Comparison of ENCODE assay signal across 15 cellular contexts in the genomic region with DNA sequence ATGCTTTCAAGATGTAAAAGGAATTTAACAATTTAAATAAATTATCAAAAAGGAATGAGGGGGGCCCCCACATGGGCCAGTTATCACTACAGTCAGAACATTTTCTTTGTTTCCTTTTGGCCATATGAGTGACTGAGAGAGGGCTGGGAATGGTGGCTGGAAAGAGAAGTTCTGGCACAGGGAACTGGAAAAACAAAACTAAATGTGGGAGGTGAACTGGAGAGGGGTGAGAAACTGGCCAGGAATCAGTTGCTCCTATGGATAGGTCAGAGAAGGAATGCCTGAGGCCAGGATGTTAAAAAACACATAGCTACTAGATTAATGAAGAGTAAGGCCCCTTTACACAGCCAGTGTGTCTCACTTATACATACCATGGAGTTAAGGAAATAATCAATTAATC.
DNase-seq lines count a peak whose midpoint lies in the region; TF ChIP-seq lines count a peak whose summit lies in the region.
"Had no signal": no experiment of that assay in that cellular context is flagged by ENCODE, and none has a peak within 500 bp of the region (broad histone marks: within the 10 kb centered on the region; RNA-seq: fewer than 3 reads in every experiment).

No MANE protein-coding gene starts in this region.

- no peak for DNase-seq in CD14-positive monocyte (ENCODE audit: low spot score)
- DNase-seq in SK-N-SH = no peak
- DNase-seq in fibroblast of pulmonary artery (ENCODE audit: low read depth) = peak; percentile 90
- no peak for DNase-seq in osteoblast (ENCODE audit: insufficient read length, low spot score, missing footprints)
- no peak for DNase-seq in ecto neural progenitor cell (ENCODE audit: low spot score)
- no peak for DNase-seq in DMS114 treated with DMSO at 0.1 percent for 48 hours (lab: John Stamatoyannopoulos, UW; ENCODE audit: unreplicated experiment)
- no peak for DNase-seq in NCI-H1048 (lab: John Stamatoyannopoulos, UW)
- DNase-seq in SIG-M5 (lab: John Stamatoyannopoulos, UW) = no peak
- DNase-seq: activated CD4-positive, alpha-beta T cell treated with anti-CD3 and anti-CD28 coated beads, Interleukin-2, amount 50 U/mL, for 4 hours; anterior cingulate cortex; CD4-positive, CD25-positive, alpha-beta regulatory T cell; naive B cell; NCI-H2171 treated with DMSO at 0.1 percent for 48 hours had no signal

- no peak for TF ChIP-seq EP300 in SK-N-SH (IDR thresholded peaks at IDR 0.05; ENCODE audit: borderline replicate concordance in 1 of 2, low read depth in 1 of 2, low read length in 1 of 2)

- H3K27ac ChIP-seq in SK-N-SH (ENCODE audit: low read depth in 2 of 2, low read length in 1 of 2) (peak overlapping the region; percentile 60 to 67), osteoblast (ENCODE audit: low read depth, low read length) (peak overlapping the region; percentile 89)

- H3K4me1 ChIP-seq in SK-N-SH (ENCODE audit: control insufficient read depth in 1 of 2, insufficient read depth in 2 of 2, low read depth in 1 of 2, low read length in 1 of 2) = peaks cover 27 to 83% of the 10 kb centered on the region in 2 experiments
- peaks cover 91% of the 10 kb centered on the region for H3K4me1 ChIP-seq in osteoblast (ENCODE audit: insufficient read depth, low read length)

- H3K4me3 Mint-ChIP-seq in CD14-positive monocyte = no peak overlapping the region

- H3K79me2 ChIP-seq in SK-N-SH (ENCODE audit: insufficient read depth) (peaks cover 98% of the 10 kb centered on the region), osteoblast (ENCODE audit: insufficient read depth, low read length) (peaks cover 91% of the 10 kb centered on the region)

- intact Hi-C loops in CD14-positive monocyte (cut with micrococcal nuclease) = loop anchor here in 1 of 2 donors (5.0 kb wide), 1 partner anchor 35 kb away; no protein-coding TSS in a partner anchor

- H3K27me3 Mint-ChIP-seq in CD14-positive monocyte (ENCODE audit: low read depth in 3 of 3) = no peaks in the 10 kb centered on the region
- H3K27me3 Mint-ChIP-seq: CD4-positive, CD25-positive, alpha-beta regulatory T cell; naive B cell had no signal

- H3K9me2 ChIP-seq in SK-N-SH = no peaks in the 10 kb centered on the region

- POLR2A ChIA-PET in SK-N-SH (lab: Yijun Ruan, JAX) = no interaction called here

- peak overlapping the region; percentile 21; the same call in 1 of the 2 replicates for H3K9ac ChIP-seq in SK-N-SH

- peaks cover 0 to 1% (median 0%) of the 10 kb centered on the region in 7 donors for H3K9me3 Mint-ChIP-seq in CD14-positive monocyte
- H3K9me3 Mint-ChIP-seq: naive B cell had no signal

- H3K4me2 ChIP-seq in SK-N-SH = peak overlapping the region; percentile 22
- peak overlapping the region; percentile 53 for H3K4me2 ChIP-seq in osteoblast (ENCODE audit: insufficient read depth, low read length)

- peaks cover 89% of the 10 kb centered on the region for H3K4me1 Mint-ChIP-seq in CD14-positive monocyte

- CTCF ChIA-PET in SK-N-SH (lab: Yijun Ruan, JAX) = no interaction called here

- H2AFZ ChIP-seq in SK-N-SH (ENCODE audit: low read depth) (no peak overlapping the region), osteoblast (ENCODE audit: low read length) (no peak overlapping the region)

- TF ChIP-seq RAD21 in SK-N-SH (IDR thresholded peaks at IDR 0.05; ENCODE audit: low read length) = no peak

- peak overlapping the region; percentile 55 to 95 (median 90) for H3K27ac Mint-ChIP-seq in CD14-positive monocyte

- H3F3A ChIP-seq in SK-N-SH (replicated peaks; ENCODE audit: insufficient read depth) = peaks cover 38% of the 10 kb centered on the region

- peaks cover 10 to 16% of the 10 kb centered on the region in 2 donors for H3K36me3 Mint-ChIP-seq in CD14-positive monocyte
- H3K36me3 Mint-ChIP-seq: naive B cell had no signal

- H3K27me3 ChIP-seq in SK-N-SH (ENCODE audit: insufficient read depth) = no peaks in the 10 kb centered on the region
- H3K27me3 ChIP-seq in osteoblast (ENCODE audit: insufficient read depth, low read length) = no peaks in the 10 kb centered on the region

- H3K36me3 ChIP-seq in SK-N-SH (replicated peaks in 1 of 2; ENCODE audit: control insufficient read depth in 1 of 2, insufficient read depth in 2 of 2, low read length in 1 of 2) (no peaks in the 10 kb centered on the region), osteoblast (ENCODE audit: insufficient read depth, low read length) (no peaks in the 10 kb centered on the region)

- peaks cover 95% of the 10 kb centered on the region for H4K20me1 ChIP-seq in SK-N-SH (ENCODE audit: insufficient read depth)
- H4K20me1 ChIP-seq in osteoblast (ENCODE audit: insufficient read depth, low read length) = peaks cover 2% of the 10 kb centered on the region

- H3K4me3 ChIP-seq in SK-N-SH (ENCODE audit: low read depth in 2 of 2, low read length in 1 of 2) (no peak overlapping the region), fibroblast of pulmonary artery (replicated peaks; ENCODE audit: low read depth, low read length) (peak overlapping the region; percentile 4), osteoblast (ENCODE audit: insufficient read depth, low read length) (no peak overlapping the region)
- H3K4me3 ChIP-seq: GM12878, K562 had no signal

- H3K9me3 ChIP-seq in SK-N-SH (no peaks in the 10 kb centered on the region), osteoblast (ENCODE audit: low read depth, low read length) (no peaks in the 10 kb centered on the region)

- no peak for TF ChIP-seq CTCF in CD14-positive monocyte (IDR thresholded peaks at IDR 0.05)
- TF ChIP-seq CTCF in SK-N-SH (IDR thresholded peaks at IDR 0.05) = no peak
- no peak for TF ChIP-seq CTCF in fibroblast of pulmonary artery (IDR thresholded peaks at IDR 0.05; ENCODE audit: low read length, missing control alignments)
- TF ChIP-seq CTCF in osteoblast (IDR thresholded peaks at IDR 0.05; ENCODE audit: extremely low read depth, low read depth, low read length) = no peak

TF ChIP-seq in SK-N-SH, 30 proteins besides CTCF, POLR2A, EP300 and RAD21:
- no peak for TF ChIP-seq MEF2A (IDR thresholded peaks at IDR 0.05; ENCODE audit: borderline replicate concordance, low read depth)
- no peak for TF ChIP-seq SMC3 (IDR thresholded peaks at IDR 0.05; ENCODE audit: low read depth, low read length)
- TF ChIP-seq FOXM1 (IDR thresholded peaks at IDR 0.05; ENCODE audit: low read depth) = no peak
- no peak for TF ChIP-seq YY1 (IDR thresholded peaks at IDR 0.05; ENCODE audit: low read depth)
- no peak for TF ChIP-seq NRF1 (IDR thresholded peaks at IDR 0.05; ENCODE audit: low read depth, low read length)
- TF ChIP-seq, protein P1, sequence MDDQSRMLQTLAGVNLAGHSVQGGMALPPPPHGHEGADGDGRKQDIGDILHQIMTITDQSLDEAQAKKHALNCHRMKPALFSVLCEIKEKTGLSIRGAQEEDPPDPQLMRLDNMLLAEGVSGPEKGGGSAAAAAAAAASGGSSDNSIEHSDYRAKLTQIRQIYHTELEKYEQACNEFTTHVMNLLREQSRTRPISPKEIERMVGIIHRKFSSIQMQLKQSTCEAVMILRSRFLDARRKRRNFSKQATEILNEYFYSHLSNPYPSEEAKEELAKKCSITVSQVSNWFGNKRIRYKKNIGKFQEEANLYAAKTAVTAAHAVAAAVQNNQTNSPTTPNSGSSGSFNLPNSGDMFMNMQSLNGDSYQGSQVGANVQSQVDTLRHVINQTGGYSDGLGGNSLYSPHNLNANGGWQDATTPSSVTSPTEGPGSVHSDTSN (IDR thresholded peaks at IDR 0.05) = no peak
- no peak for TF ChIP-seq TCF12 (IDR thresholded peaks at IDR 0.05)
- TF ChIP-seq FOSL2 (IDR thresholded peaks at IDR 0.05; ENCODE audit: borderline replicate concordance, low read depth) = no peak
- TF ChIP-seq, protein P2, sequence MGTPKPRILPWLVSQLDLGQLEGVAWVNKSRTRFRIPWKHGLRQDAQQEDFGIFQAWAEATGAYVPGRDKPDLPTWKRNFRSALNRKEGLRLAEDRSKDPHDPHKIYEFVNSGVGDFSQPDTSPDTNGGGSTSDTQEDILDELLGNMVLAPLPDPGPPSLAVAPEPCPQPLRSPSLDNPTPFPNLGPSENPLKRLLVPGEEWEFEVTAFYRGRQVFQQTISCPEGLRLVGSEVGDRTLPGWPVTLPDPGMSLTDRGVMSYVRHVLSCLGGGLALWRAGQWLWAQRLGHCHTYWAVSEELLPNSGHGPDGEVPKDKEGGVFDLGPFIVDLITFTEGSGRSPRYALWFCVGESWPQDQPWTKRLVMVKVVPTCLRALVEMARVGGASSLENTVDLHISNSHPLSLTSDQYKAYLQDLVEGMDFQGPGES (IDR thresholded peaks at IDR 0.05; ENCODE audit: low read depth, low read length) = no peak
- no peak for TF ChIP-seq RFX5 (IDR thresholded peaks at IDR 0.05; ENCODE audit: low read length)
